In genomic region chr9:127057970-127058644, GRCh38 we compare ENCODE assay signal across 16 cellular contexts.
DNase-seq lines count a peak whose midpoint lies in the region; ATAC-seq and TF ChIP-seq lines count a peak whose summit lies in the region.
"Had no signal": no experiment of that assay in that cellular context is flagged by ENCODE, and none has a peak within 500 bp of the region (broad histone marks: within the 10 kb centered on the region; RNA-seq: fewer than 3 reads in every experiment).

No MANE protein-coding gene starts in this region.

- H3K4me1 Mint-ChIP-seq in neural crest cell (peaks cover 22% of the 10 kb centered on the region), type B pancreatic cell (ENCODE audit: unreplicated experiment) (peaks cover 32% of the 10 kb centered on the region)
- peaks cover 29% of the 10 kb centered on the region for H3K4me1 Mint-ChIP-seq in activated T-helper 1 cell treated with anti-CD3 and anti-CD28 coated beads, Interleukin-12 subunit alpha, Interleukin-12 subunit beta, Interleukin-2, Interleukin-4 antibody, amounts not matched to agents 30 ng/mL and 10 ng/mL and 1 ng/mL, durations not matched to agents 14 hours and 24 hours and 36 hours (ENCODE audit: low read depth)

- TF ChIP-seq CTCF in foreskin fibroblast (IDR thresholded peaks at IDR 0.05; ENCODE audit: low read depth, low read length): no peak
- no peak for TF ChIP-seq CTCF in neural crest cell (conservative IDR thresholded peaks at IDR 0.05)
- no peak for TF ChIP-seq CTCF in type B pancreatic cell (conservative IDR thresholded peaks at IDR 0.05)

- peak overlapping the region; percentile 44 for H3K27ac Mint-ChIP-seq in neural crest cell (ENCODE audit: unreplicated experiment)
- H3K27ac Mint-ChIP-seq in type B pancreatic cell: peak overlapping the region; percentile 24
- H3K27ac Mint-ChIP-seq in activated T-helper 1 cell treated with anti-CD3 and anti-CD28 coated beads, Interleukin-12 subunit alpha, Interleukin-12 subunit beta, Interleukin-2, Interleukin-4 antibody, amounts not matched to agents 30 ng/mL and 10 ng/mL and 1 ng/mL, durations not matched to agents 14 hours and 24 hours and 36 hours: no peak overlapping the region
- H3K27ac Mint-ChIP-seq: activated T-cell treated with anti-CD3 and anti-CD28 coated beads, Interleukin-2, amount 50 U/mL, for 72 hours; T-helper 2 cell treated with Interferon-gamma antibody and Interleukin-4, amounts not matched to agents 5 μg/mL and 100 μg/mL, for 36 hours had no signal

- H3K4me3 ChIP-seq in foreskin fibroblast (ENCODE audit: low read depth in 1 of 2, low read length in 2 of 2): no peak overlapping the region
- H3K4me3 ChIP-seq: skin epidermis, testis had no signal

- H3K9me3 Mint-ChIP-seq in neural crest cell (peaks cover 3% of the 10 kb centered on the region), type B pancreatic cell (no peaks in the 10 kb centered on the region)
- no peaks in the 10 kb centered on the region for H3K9me3 Mint-ChIP-seq in activated T-helper 1 cell treated with anti-CD3 and anti-CD28 coated beads, Interleukin-12 subunit alpha, Interleukin-12 subunit beta, Interleukin-2, Interleukin-4 antibody, amounts not matched to agents 30 ng/mL and 10 ng/mL and 1 ng/mL, durations not matched to agents 14 hours and 24 hours and 36 hours
- H3K9me3 Mint-ChIP-seq: activated T-cell treated with anti-CD3 and anti-CD28 coated beads, Interleukin-2, amount 50 U/mL, for 72 hours; nephron; T-helper 2 cell treated with Interferon-gamma antibody and Interleukin-4, amounts not matched to agents 5 μg/mL and 100 μg/mL, for 36 hours had no signal

- peaks cover 6% of the 10 kb centered on the region for H3K36me3 Mint-ChIP-seq in neural crest cell (ENCODE audit: low read depth)
- H3K36me3 Mint-ChIP-seq in type B pancreatic cell: peaks cover 4% of the 10 kb centered on the region
- H3K36me3 Mint-ChIP-seq in activated T-helper 1 cell treated with anti-CD3 and anti-CD28 coated beads, Interleukin-12 subunit alpha, Interleukin-12 subunit beta, Interleukin-2, Interleukin-4 antibody, amounts not matched to agents 30 ng/mL and 10 ng/mL and 1 ng/mL, durations not matched to agents 14 hours and 24 hours and 36 hours (ENCODE audit: low read depth): no peaks in the 10 kb centered on the region

- H3K27me3 Mint-ChIP-seq in neural crest cell (ENCODE audit: low read depth) (no peaks in the 10 kb centered on the region), type B pancreatic cell (no peaks in the 10 kb centered on the region)
- peaks cover 2% of the 10 kb centered on the region for H3K27me3 Mint-ChIP-seq in activated T-helper 1 cell treated with anti-CD3 and anti-CD28 coated beads, Interleukin-12 subunit alpha, Interleukin-12 subunit beta, Interleukin-2, Interleukin-4 antibody, amounts not matched to agents 30 ng/mL and 10 ng/mL and 1 ng/mL, durations not matched to agents 14 hours and 24 hours and 36 hours (ENCODE audit: insufficient read depth)

- intact Hi-C loops in Right ventricle myocardium inferior (cut with DNase I): loop anchor here (5.0 kb wide), 1 partner anchor 64 kb away; the partner anchor contains the start of gene ANGPTL2
- intact Hi-C loops in cardiac septum (cut with DNase I): no loop called here
- intact Hi-C loops in activated T-helper 1 cell treated with anti-CD3 and anti-CD28 coated beads, Interleukin-12 subunit alpha, Interleukin-12 subunit beta, Interleukin-2, Interleukin-4 antibody, amounts not matched to agents 30 ng/mL and 10 ng/mL and 1 ng/mL, durations not matched to agents 14 hours and 24 hours and 36 hours (cut with micrococcal nuclease): no loop called here

- DNase-seq in Right ventricle myocardium inferior (ENCODE audit: missing footprints) (peak; percentile 68), cardiac septum (ENCODE audit: low spot score) (no peak), foreskin fibroblast (peak; percentile 41), neural crest cell (ENCODE audit: low read depth, low spot score) (no peak), type B pancreatic cell (ENCODE audit: extremely low spot score, unreplicated experiment) (peak; percentile 36)
- DNase-seq in activated T-helper 1 cell treated with anti-CD3 and anti-CD28 coated beads, Interleukin-12 subunit alpha, Interleukin-12 subunit beta, Interleukin-2, Interleukin-4 antibody, amounts not matched to agents 30 ng/mL and 10 ng/mL and 1 ng/mL, durations not matched to agents 14 hours and 24 hours and 36 hours (ENCODE audit: low spot score): no peak
- DNase-seq: activated CD4-positive, alpha-beta T cell treated with anti-CD3 and anti-CD28 coated beads for 4 hours; activated T-cell treated with anti-CD3 and anti-CD28 coated beads, Interleukin-2, amount 50 U/mL, for 72 hours; HCEC 1CT; NCI-H2081; testis had no signal

- no peak overlapping the region for H3K4me3 Mint-ChIP-seq in neural crest cell
- no peak overlapping the region for H3K4me3 Mint-ChIP-seq in type B pancreatic cell
- H3K4me3 Mint-ChIP-seq in activated T-helper 1 cell treated with anti-CD3 and anti-CD28 coated beads, Interleukin-12 subunit alpha, Interleukin-12 subunit beta, Interleukin-2, Interleukin-4 antibody, amounts not matched to agents 30 ng/mL and 10 ng/mL and 1 ng/mL, durations not matched to agents 14 hours and 24 hours and 36 hours: no peak overlapping the region
- H3K4me3 Mint-ChIP-seq: activated T-cell treated with anti-CD3 and anti-CD28 coated beads, Interleukin-2, amount 50 U/mL, for 72 hours; nephron; T-helper 2 cell treated with Interferon-gamma antibody and Interleukin-4, amounts not matched to agents 5 μg/mL and 100 μg/mL, for 36 hours had no signal

- peak; percentile 35 for ATAC-seq in Right ventricle myocardium inferior
- no peak for ATAC-seq in GM21619 (IDR thresholded peaks at IDR 0.05; ENCODE audit: unreplicated experiment)
- ATAC-seq in GM19452 (IDR thresholded peaks at IDR 0.05; ENCODE audit: unreplicated experiment): no peak

Comparison
In these comparisons a context has a peak if more than half of its experiments do, and no peak if none do; other contexts are left out.
1. DNase-seq: peak in Right ventricle myocardium inferior (single experiment), foreskin fibroblast (2 of 2) and type B pancreatic cell (single experiment); none in cardiac septum (single experiment), neural crest cell (single experiment) and activated T-helper 1 cell treated with anti-CD3 and anti-CD28 coated beads, Interleukin-12 subunit alpha, Interleukin-12 subunit beta, Interleukin-2, Interleukin-4 antibody, amounts not matched to agents 30 ng/mL and 10 ng/mL and 1 ng/mL, durations not matched to agents 14 hours and 24 hours and 36 hours (single experiment).